Comparison of ENCODE assay signal across 18 cellular contexts in genomic region chr9:135976944-135977343, GRCh38. TPM values are rescaled to one million over a fixed set of nuclear protein-coding genes. Genes with fewer than 3 reads are reported as not detected.
DNase-seq lines count a peak whose midpoint lies in the region; ATAC-seq and TF ChIP-seq lines count a peak whose summit lies in the region.
"Had no signal": no experiment of that assay in that cellular context is flagged by ENCODE, and none has a peak within 500 bp of the region (broad histone marks: within the 10 kb centered on the region; RNA-seq: fewer than 3 reads in every experiment).

No MANE protein-coding gene starts in this region.

- H3K4me1 Mint-ChIP-seq in brain, result peaks cover 22% of the 10 kb centered on the region

- no peaks in the 10 kb centered on the region for H3K9me3 ChIP-seq in IMR-90 (ENCODE audit: control insufficient read depth, insufficient read depth, low read length)
- H3K9me3 ChIP-seq in mucosa of rectum (ENCODE audit: control insufficient read depth in 2 of 2, low read length in 2 of 2), result no peaks in the 10 kb centered on the region
- H3K9me3 ChIP-seq in smooth muscle cell (replicated peaks; ENCODE audit: low read depth), result no peaks in the 10 kb centered on the region
- H3K9me3 ChIP-seq: SK-N-SH had no signal

- CTCF ChIA-PET in IMR-90 (lab: Yijun Ruan, JAX), result no interaction called here

- peak overlapping the region in 2 of 5 experiments; percentile 10 to 31 for H3K4me3 Mint-ChIP-seq in brain
- H3K4me3 Mint-ChIP-seq: CD4-positive, CD25-positive, alpha-beta regulatory T cell had no signal

- H3K4me1 ChIP-seq in IMR-90 (ENCODE audit: control insufficient read depth, insufficient read depth, low read length), result peaks cover 8% of the 10 kb centered on the region; the same call in 1 of the 2 replicates
- no peaks in the 10 kb centered on the region for H3K4me1 ChIP-seq in mucosa of rectum (ENCODE audit: control insufficient read depth in 2 of 2, insufficient read depth in 2 of 2, low read length in 2 of 2)
- H3K4me1 ChIP-seq in smooth muscle cell (ENCODE audit: low read depth), result peaks cover 9% of the 10 kb centered on the region

- no peak overlapping the region for H3K18ac ChIP-seq in IMR-90 (ENCODE audit: low read depth, low read length)

- H3K27me3 ChIP-seq in IMR-90 (ENCODE audit: control insufficient read depth, insufficient read depth, low read length), result peaks cover 21% of the 10 kb centered on the region
- peaks cover 2 to 3% of the 10 kb centered on the region in 2 donors for H3K27me3 ChIP-seq in mucosa of rectum (ENCODE audit: control insufficient read depth in 2 of 2, insufficient read depth in 2 of 2, low read length in 2 of 2)
- H3K27me3 ChIP-seq in smooth muscle cell (ENCODE audit: low read depth), result no peaks in the 10 kb centered on the region

- no peak overlapping the region for H3K23ac ChIP-seq in IMR-90 (ENCODE audit: low read depth, low read length)

- H3K27ac ChIP-seq in IMR-90 (ENCODE audit: insufficient read depth, low read length) (no peak overlapping the region), mucosa of rectum (ENCODE audit: low read depth in 2 of 2, low read length in 2 of 2) (peak overlapping the region; percentile 2 to 32), smooth muscle cell (ENCODE audit: low read depth) (peak overlapping the region; percentile 55)

- no peak overlapping the region for H2BK20ac ChIP-seq in IMR-90 (ENCODE audit: low read depth, low read length)

- H3K56ac ChIP-seq in IMR-90 (ENCODE audit: extremely low read depth, insufficient read depth, low read length), result no peak overlapping the region

- no peak overlapping the region for H2BK120ac ChIP-seq in IMR-90 (ENCODE audit: low read depth, low read length)

- WGBS in IMR-90 (ENCODE audit: extremely low coverage in 2 of 2, insufficient read length in 1 of 2), 2 experiments, result no CpG with 5 or more reads among the region's 13 CpGs
- 41% methylated on average over 13 of the region's 13 CpGs for WGBS in smooth muscle cell (ENCODE audit: low lambda C conversion rate)

- no peak overlapping the region for H2BK5ac ChIP-seq in IMR-90 (ENCODE audit: low read depth, low read length, poor library complexity, severe bottlenecking)

- H2AK9ac ChIP-seq in IMR-90 (replicated peaks; ENCODE audit: low read depth, low read length, poor library complexity), result no peak overlapping the region

- no peak overlapping the region for H3K4ac ChIP-seq in IMR-90 (ENCODE audit: low read depth, low read length)

- peaks cover 7% of the 10 kb centered on the region for H3K27me3 Mint-ChIP-seq in brain
- H3K27me3 Mint-ChIP-seq: CD4-positive, CD25-positive, alpha-beta regulatory T cell had no signal

- H3K4me3 ChIP-seq in IMR-90 (ENCODE audit: insufficient read depth, low read depth, low read length), result no peak overlapping the region
- H3K4me3 ChIP-seq in mucosa of rectum (ENCODE audit: low read length in 2 of 2), result no peak overlapping the region
- H3K4me3 ChIP-seq in smooth muscle cell, result no peak overlapping the region

- no peak overlapping the region for H2AK5ac ChIP-seq in IMR-90 (ENCODE audit: low read depth, low read length)

- no peak overlapping the region for H4K91ac ChIP-seq in IMR-90 (ENCODE audit: insufficient read depth, low read depth, low read length)

- H4K8ac ChIP-seq in IMR-90 (ENCODE audit: low read depth in 2 of 2, low read length in 2 of 2), result no peak overlapping the region

- H3K9ac ChIP-seq in IMR-90 (ENCODE audit: low read depth, low read length) (no peak overlapping the region), mucosa of rectum (ENCODE audit: low read depth in 1 of 2, low read length in 2 of 2) (no peak overlapping the region), smooth muscle cell (ENCODE audit: low read depth) (no peak overlapping the region)
- H3K9ac ChIP-seq: SK-N-SH had no signal

- H3K4me2 ChIP-seq in IMR-90 (ENCODE audit: low read depth, low read length), result peak overlapping the region; percentile 21; the same call in 1 of the 2 replicates
- peak overlapping the region; percentile 69 for H3K4me2 ChIP-seq in smooth muscle cell
- H3K4me2 ChIP-seq: SK-N-SH had no signal

- no peak for TF ChIP-seq CTCF in IMR-90 (conservative IDR thresholded peaks at IDR 0.05; ENCODE audit: low read depth, low read length)
- no peak for TF ChIP-seq CTCF in brain (conservative IDR thresholded peaks at IDR 0.05)
- no peak for TF ChIP-seq CTCF in smooth muscle cell (IDR thresholded peaks at IDR 0.05; ENCODE audit: borderline replicate concordance, insufficient read depth, poor library complexity, severe bottlenecking)
- no peak for TF ChIP-seq CTCF in GM10266 (IDR thresholded peaks at IDR 0.05; ENCODE audit: control insufficient read depth, insufficient read depth, low read depth, missing control alignments)

- H3K79me1 ChIP-seq in IMR-90 (ENCODE audit: low read depth in 1 of 2, low read length in 2 of 2), result no peaks in the 10 kb centered on the region

- intact Hi-C loops in IMR-90 (cut with micrococcal nuclease), result no loop called here

- no peaks in the 10 kb centered on the region for H3K36me3 ChIP-seq in IMR-90 (ENCODE audit: control insufficient read depth, insufficient read depth, low read length)
- H3K36me3 ChIP-seq in mucosa of rectum (ENCODE audit: control insufficient read depth in 2 of 2, insufficient read depth in 2 of 2, low read length in 2 of 2), result no peaks in the 10 kb centered on the region
- no peaks in the 10 kb centered on the region for H3K36me3 ChIP-seq in smooth muscle cell (ENCODE audit: low read depth)

- no peak overlapping the region for H2BK15ac ChIP-seq in IMR-90 (ENCODE audit: low read depth, low read length)

- no peaks in the 10 kb centered on the region for H3K36me3 Mint-ChIP-seq in brain
- H3K36me3 Mint-ChIP-seq: CD4-positive, CD25-positive, alpha-beta regulatory T cell had no signal

- no peaks in the 10 kb centered on the region for H3F3A ChIP-seq in smooth muscle cell (ENCODE audit: low read depth)

- peaks cover 0 to 4% (median 0%) of the 10 kb centered on the region in 5 experiments for H3K9me3 Mint-ChIP-seq in brain
- H3K9me3 Mint-ChIP-seq: CD4-positive, CD25-positive, alpha-beta regulatory T cell had no signal

- peak overlapping the region in 4 of 5 experiments; percentile 53 to 82 (median 58) for H3K27ac Mint-ChIP-seq in brain
- H3K27ac Mint-ChIP-seq: CD4-positive, CD25-positive, alpha-beta regulatory T cell had no signal

- TF ChIP-seq RAD21 in IMR-90 (IDR thresholded peaks at IDR 0.05; ENCODE audit: low read length), result no peak

- no peaks in the 10 kb centered on the region for H3K9me1 ChIP-seq in IMR-90 (ENCODE audit: insufficient read depth, low read length)

- POLR2A ChIA-PET in IMR-90 (lab: Charles Lee; ENCODE audit: unreplicated experiment), result no interaction called here

- ATAC-seq in IMR-90 (ENCODE audit: low read depth) (no peak; the same call in 1 of the 2 replicates), HG03280 (IDR thresholded peaks at IDR 0.05; ENCODE audit: unreplicated experiment) (no peak)
- ATAC-seq: HCT116 had no signal

- DNase-seq in IMR-90 (no peak), smooth muscle cell (lab: John Stamatoyannopoulos, UW; ENCODE audit: unreplicated experiment) (no peak), GM10266 (ENCODE audit: extremely low spot score) (no peak), AG20443 (ENCODE audit: low spot score) (no peak)
- DNase-seq: CD4-positive, CD25-positive, alpha-beta regulatory T cell; COR-L47; DMS153; GDM1; KBM-7; NCI-H1417 treated with DMSO at 0.1 percent for 48 hours; NCI-H187 treated with DMSO at 0.1 percent for 48 hours; NCI-H2227 treated with DMSO at 0.1 percent for 48 hours; SHP77; SK-N-SH had no signal

- H3K14ac ChIP-seq in IMR-90 (replicated peaks; ENCODE audit: low read depth, low read length), result no peak overlapping the region

- dilution Hi-C loops in IMR-90 (cut with HindIII; ENCODE audit: low sequenced_read_pairs, unreplicated experiment), result no loop called here

- in situ Hi-C loops in IMR-90 (cut with MboI; ENCODE audit: low sequenced_read_pairs), result no loop called here

- H4K20me1 ChIP-seq in IMR-90 (ENCODE audit: insufficient read depth, low read length) (peaks cover 3% of the 10 kb centered on the region; the same call in 1 of the 2 replicates), smooth muscle cell (ENCODE audit: low read depth) (no peaks in the 10 kb centered on the region)

- H4K5ac ChIP-seq in IMR-90 (ENCODE audit: low read depth, low read length), result no peak overlapping the region

- H2AFZ ChIP-seq in IMR-90 (replicated peaks; ENCODE audit: low read length, poor library complexity) (no peak overlapping the region), smooth muscle cell (ENCODE audit: low read depth) (no peak overlapping the region)

- no peaks in the 10 kb centered on the region for H3K79me2 ChIP-seq in smooth muscle cell (ENCODE audit: low read depth)

- TF ChIP-seq POLR2A in IMR-90 (IDR thresholded peaks at IDR 0.05; ENCODE audit: low read depth, low read length), result no peak

- BruUV-seq in IMR-90 (replicated peaks; lab: Mats Ljungman, UMichigan), result no TSS peak

TF ChIP-seq in IMR-90, 13 proteins besides CTCF, POLR2A, EP300 and RAD21:
- TF ChIP-seq BHLHE40 (IDR thresholded peaks at IDR 0.05; ENCODE audit: low read depth, low read length) (no peak), MXI1 (IDR thresholded peaks at IDR 0.05; ENCODE audit: borderline replicate concordance, low read depth, low read length) (no peak), MAZ (IDR thresholded peaks at IDR 0.05; ENCODE audit: borderline replicate concordance, low read depth, low read length) (no peak)

RNA-seq across cellular contexts. Expression of gene UBAC1, which starts 15.8 kb away (rescaled TPM):
- total RNA-seq in IMR-90 (2012; rRNA removed) (25.3 and 33.6 TPM in 2 replicates), smooth muscle cell (34.3 and 35.3 TPM in 2 replicates)
- polyA plus RNA-seq in IMR-90 (2012; rRNA removed) (33.9 and 36.4 TPM in 2 replicates), brain (ENCODE audit: insufficient read depth, low read depth, low replicate concordance) (80.4 TPM), smooth muscle cell (43.5 and 50.4 TPM in 2 replicates)
- polyA plus RNA-seq in IMR-90 (2012; cell fraction: cytosol; rRNA removed), result 38.7 and 47.1 TPM in 2 replicates
- 63.9 and 70.8 TPM in 2 replicates for polyA plus RNA-seq in IMR-90 (2012; cell fraction: nucleus; rRNA removed; ENCODE audit: low replicate concordance)
